In genomic region chr10:114548662-114549061, GRCh38 we compare ENCODE assay signal across 8 cellular contexts.
A peak's percentile ranks its signal among the peaks of the same experiment; 100 is the strongest.
DNase-seq lines count a peak whose midpoint lies in the region; ATAC-seq, FAIRE-seq and TF ChIP-seq lines count a peak whose summit lies in the region.

No MANE protein-coding gene starts in this region.

- H3K4ac ChIP-seq in H1 (replicated peaks; ENCODE audit: insufficient read length, low read depth, low read length), result no peak overlapping the region

- no peak for TF ChIP-seq EP300 in H1 (IDR thresholded peaks at IDR 0.05; ENCODE audit: borderline replicate concordance in 1 of 2, low read depth in 2 of 2, low read length in 2 of 2)
- TF ChIP-seq EP300 in neural cell (conservative IDR thresholded peaks at IDR 0.05; ENCODE audit: poor library complexity, severe bottlenecking), result no peak

- no peaks in the 10 kb centered on the region for H3K9me2 ChIP-seq in neural cell (ENCODE audit: insufficient read depth, low read length)

- H3K79me2 ChIP-seq in H1 (ENCODE audit: control insufficient read depth in 1 of 2, insufficient read depth in 2 of 2, low read length in 2 of 2), result no peaks in the 10 kb centered on the region
- no peaks in the 10 kb centered on the region for H3K79me2 ChIP-seq in neural cell (replicated peaks; ENCODE audit: insufficient read depth, low read length)

- H2BK20ac ChIP-seq in H1 (ENCODE audit: low read length), result no peak overlapping the region

- no peaks in the 10 kb centered on the region for H3K36me3 ChIP-seq in H1 (ENCODE audit: control insufficient read depth in 2 of 4, insufficient read depth in 4 of 4, low read length in 3 of 4)
- no peaks in the 10 kb centered on the region for H3K36me3 ChIP-seq in neural cell (ENCODE audit: insufficient read depth, low read length)

- H4K5ac ChIP-seq in H1 (ENCODE audit: insufficient read length, low read depth, low read length), result no peak overlapping the region

- H3K4me2 ChIP-seq in H1 (ENCODE audit: insufficient read depth in 1 of 2, low read depth in 2 of 2, low read length in 2 of 2), result no peak overlapping the region
- H3K4me2 ChIP-seq in neural cell (ENCODE audit: low read length), result no peak overlapping the region

- H3K23me2 ChIP-seq in H1 (ENCODE audit: low read depth, low read length), result no peaks in the 10 kb centered on the region

- ATAC-seq in HG02623 (IDR thresholded peaks at IDR 0.05; ENCODE audit: unreplicated experiment), result no peak
- ATAC-seq in HG03354 (IDR thresholded peaks at IDR 0.05; ENCODE audit: poor library complexity, severe bottlenecking, unreplicated experiment), result no peak
- ATAC-seq in HG02678 (IDR thresholded peaks at IDR 0.05; ENCODE audit: unreplicated experiment), result no peak
- no peak for ATAC-seq in stimulated activated naive CD8-positive, alpha-beta T cell treated with anti-CD3 and anti-CD28 coated beads, Interleukin-15, Interleukin-2, amounts not matched to agents 100 U/mL and 50 U/mL, for 24 hours

- no peak overlapping the region for H3K56ac ChIP-seq in H1 (replicated peaks; ENCODE audit: insufficient read length, low read depth, low read length)

- H3K9ac ChIP-seq in H1 (replicated peaks in 1 of 4; ENCODE audit: extremely low read depth in 1 of 4, low read depth in 3 of 4, low read length in 3 of 4) (no peak overlapping the region), neural cell (ENCODE audit: low read length) (no peak overlapping the region)

- no peak for TF ChIP-seq POLR2A in H1 (IDR thresholded peaks at IDR 0.05; ENCODE audit: control extremely low read depth in 1 of 2, low read depth in 2 of 2, low read length in 2 of 2)

- TF ChIP-seq RAD21 in H1 (IDR thresholded peaks at IDR 0.05 in 1 of 2, conservative IDR thresholded peaks at IDR 0.05 in 1 of 2; ENCODE audit: low read depth in 2 of 2, low read length in 2 of 2), result peak; percentile 92 to 95
- peak; percentile 39 for TF ChIP-seq RAD21 in neural cell (conservative IDR thresholded peaks at IDR 0.05)

- H3K4me3 ChIP-seq in H1 (ENCODE audit: extremely low read depth in 1 of 4, insufficient read depth in 2 of 4, low read depth in 3 of 4, low read length in 4 of 4) (no peak overlapping the region), neural cell (ENCODE audit: low read length) (no peak overlapping the region)

- H2AFZ ChIP-seq in H1 (ENCODE audit: low read length) (no peak overlapping the region), neural cell (ENCODE audit: low read depth, low read length) (no peak overlapping the region)

- no peaks in the 10 kb centered on the region for H3K79me1 ChIP-seq in H1 (ENCODE audit: low read depth, low read length)

- no peak overlapping the region for H2BK120ac ChIP-seq in H1 (replicated peaks; ENCODE audit: low read depth, low read length)

- no peaks in the 10 kb centered on the region for H3F3A ChIP-seq in neural cell (ENCODE audit: insufficient read depth, low read length, poor library complexity, severe bottlenecking)

- H2BK5ac ChIP-seq in H1 (ENCODE audit: low read depth, low read length), result no peak overlapping the region

- H2AK5ac ChIP-seq in H1 (ENCODE audit: low read depth, low read length), result no peak overlapping the region

- FAIRE-seq in H1 (lab: Jason Lieb, UNC), result peak; percentile 36

- no peak overlapping the region for H2BK12ac ChIP-seq in H1 (ENCODE audit: low read depth, low read length)

- peak; percentile 45 to 88 (median 85) for TF ChIP-seq CTCF in H1 (IDR thresholded peaks at IDR 0.05; ENCODE audit: control extremely low read depth in 1 of 3, insufficient read depth in 1 of 3, low read depth in 1 of 3, low read length in 3 of 3)
- TF ChIP-seq CTCF in neural cell (IDR thresholded peaks at IDR 0.05; ENCODE audit: poor library complexity, severe bottlenecking), result peak; percentile 29

- POLR2A ChIA-PET in H1 (lab: Charles Lee; ENCODE audit: partially characterized antibody), result interaction anchor here (0.9 kb wide), 1 partner anchor 77 kb away, joined by 3 read pairs; no protein-coding TSS in a partner anchor

- H2BK15ac ChIP-seq in H1 (ENCODE audit: low read length), result no peak overlapping the region

- DNase-seq in G401 (ENCODE audit: low spot score), result peak; percentile 87
- peak; percentile 10 for DNase-seq in NAMALWA (ENCODE audit: low spot score)
- DNase-seq in H1 (ENCODE audit: low read depth in 1 of 2, low spot score in 2 of 2), result peak in 1 of 2 experiments; percentile 59
- no peak for DNase-seq in stimulated activated naive CD8-positive, alpha-beta T cell treated with anti-CD3 and anti-CD28 coated beads, Interleukin-15, Interleukin-2, amounts not matched to agents 100 U/mL and 50 U/mL, for 24 hours

- no peak overlapping the region for H4K91ac ChIP-seq in H1 (replicated peaks; ENCODE audit: insufficient read length, low read length)

- H3K9me3 ChIP-seq in H1 (ENCODE audit: insufficient read depth in 2 of 2, low read depth in 1 of 2, low read length in 1 of 2), result no peaks in the 10 kb centered on the region
- no peaks in the 10 kb centered on the region for H3K9me3 ChIP-seq in neural cell (ENCODE audit: low read length)

- H3K4me1 ChIP-seq in H1 (replicated peaks in 1 of 4; ENCODE audit: control insufficient read depth in 3 of 4, insufficient read depth in 4 of 4, low read length in 3 of 4), result peaks cover 0 to 4% (median 0%) of the 10 kb centered on the region in 4 experiments; a peak in 1 of 7 replicates

- H3K14ac ChIP-seq in H1 (ENCODE audit: insufficient read length), result no peak overlapping the region

- H3K27ac ChIP-seq in H1 (ENCODE audit: low read depth, low read length), result no peak overlapping the region
- H3K27ac ChIP-seq in neural cell (ENCODE audit: low read length), result no peak overlapping the region

- H3K27me3 ChIP-seq in H1 (replicated peaks in 1 of 4; ENCODE audit: control insufficient read depth in 3 of 4, extremely low read depth in 1 of 4, insufficient read depth in 3 of 4, low read length in 3 of 4), result no peaks in the 10 kb centered on the region
- no peaks in the 10 kb centered on the region for H3K27me3 ChIP-seq in neural cell (ENCODE audit: insufficient read depth, low read depth, low read length)

- WGBS in H1 (ENCODE audit: extremely low coverage in 1 of 2, insufficient coverage in 1 of 2, insufficient read length in 1 of 2, insufficient replicate concordance in 2 of 2, low coverage in 1 of 2, low lambda C conversion rate in 2 of 2, missing lambda C conversion rate in 1 of 2), 2 experiments, result 45% methylated on average over 5 of the region's 5 CpGs; no CpG with 5 or more reads in 1 of the 2 experiments

- no peaks in the 10 kb centered on the region for H4K20me1 ChIP-seq in H1 (replicated peaks in 1 of 2; ENCODE audit: control insufficient read depth in 1 of 2, insufficient read depth in 2 of 2, low read length in 2 of 2)
- no peaks in the 10 kb centered on the region for H4K20me1 ChIP-seq in neural cell (ENCODE audit: insufficient read depth)

- CTCF ChIA-PET in H1 (lab: Charles Lee; ENCODE audit: partially characterized antibody), result interaction anchor here (0.6 to 11.6 kb wide), 42 partner anchors 9 to 329 kb away, joined by 3 to 186 read pairs (median 6); partner anchors contain the start of gene ABLIM1

- H4K8ac ChIP-seq in H1 (ENCODE audit: extremely low read depth, insufficient read depth, low read length), result no peak overlapping the region

- in situ Hi-C loops in G401 (cut with HindIII; ENCODE audit: low sequenced_read_pairs), result no loop called here

- no peak overlapping the region for H3K18ac ChIP-seq in H1 (ENCODE audit: extremely low read depth, low read length)

- no peak overlapping the region for H3K23ac ChIP-seq in H1 (ENCODE audit: insufficient read length)

TF ChIP-seq in H1, 55 proteins besides CTCF, POLR2A, EP300 and RAD21 (continues in another document):
- TF ChIP-seq PHF8 (conservative IDR thresholded peaks at IDR 0.05; ENCODE audit: low read depth, low read length) (no peak), MAFK (IDR thresholded peaks at IDR 0.05; ENCODE audit: low read depth, low read length) (no peak), RNF2 (IDR thresholded peaks at IDR 0.05; ENCODE audit: borderline replicate concordance, low read depth, low read length, missing control alignments, poor library complexity, severe bottlenecking) (no peak), E2F6 (IDR thresholded peaks at IDR 0.05) (no peak)

TF ChIP-seq in neural cell, 6 proteins besides CTCF, POLR2A, EP300 and RAD21:
- no peak for TF ChIP-seq TAF1 (IDR thresholded peaks at IDR 0.05; ENCODE audit: low read depth)
- peak; percentile 30 for TF ChIP-seq SMC3 (conservative IDR thresholded peaks at IDR 0.05; ENCODE audit: poor library complexity)
- no peak for TF ChIP-seq REST (IDR thresholded peaks at IDR 0.05; ENCODE audit: borderline replicate concordance)
